Comparison of ENCODE assay signal across 14 cellular contexts in the genomic region with DNA sequence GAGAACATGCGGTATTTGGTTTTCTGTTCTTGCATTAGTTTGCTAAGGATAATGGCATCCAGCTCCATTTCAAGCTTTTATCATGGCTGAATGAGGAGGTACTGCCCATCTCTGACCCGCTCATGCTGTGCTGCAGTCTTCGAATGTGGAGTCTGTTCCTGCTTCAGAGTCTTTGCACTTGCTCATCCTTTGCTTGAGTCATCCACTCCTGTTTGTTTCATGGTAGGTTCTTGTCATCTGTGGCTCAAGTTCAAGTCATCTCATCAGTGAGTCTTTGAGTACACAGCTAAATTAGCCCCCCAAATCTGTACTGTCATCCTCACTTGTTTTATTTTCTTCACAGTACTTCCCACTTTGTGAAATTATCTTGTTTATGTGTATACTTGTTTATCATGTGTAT.
"Had no signal": no experiment of that assay in that cellular context is flagged by ENCODE, and none has a peak within 500 bp of the region (broad histone marks: within the 10 kb centered on the region; RNA-seq: fewer than 3 reads in every experiment).

No MANE protein-coding gene starts in this region.

- H3K36me3 Mint-ChIP-seq: natural killer cell had no signal

- H3K4me3 Mint-ChIP-seq: memory B cell, natural killer cell had no signal

- H3K27ac ChIP-seq: heart left ventricle, left lung, SK-N-MC, upper lobe of left lung, WERI-Rb-1 had no signal

- H3K9me3 ChIP-seq: heart left ventricle, left lung, upper lobe of left lung had no signal

- H3K4me3 ChIP-seq: heart left ventricle, left lung, SK-N-MC, upper lobe of left lung had no signal

- H3K27me3 ChIP-seq: heart left ventricle, left lung, upper lobe of left lung had no signal

- DNase-seq: activated effector memory CD4-positive, alpha-beta T cell treated with Interleukin-2 at 50 U/mL for 16 hours; heart left ventricle; left lung; natural killer cell; nucleus accumbens; right cardiac atrium; small intestine; stimulated activated naive CD4-positive, alpha-beta T cell treated with Interleukin-2 at 50 U/mL for 16 hours; T-helper 1 cell; upper lobe of left lung; WERI-Rb-1 had no signal

- H3K9me3 Mint-ChIP-seq: memory B cell, natural killer cell had no signal

- ATAC-seq: heart left ventricle, left lung, natural killer cell, right cardiac atrium had no signal

- H3K27me3 Mint-ChIP-seq: memory B cell, progenitor cell of endocrine pancreas had no signal

- H3K27ac Mint-ChIP-seq: memory B cell, natural killer cell, progenitor cell of endocrine pancreas had no signal

- H3K36me3 ChIP-seq: left lung, WERI-Rb-1 had no signal
